ENCODE assay signal across 12 cellular contexts in genomic region chr5:156913355-156913718, GRCh38. TPM values are rescaled to one million over a fixed set of nuclear protein-coding genes. Genes with fewer than 3 reads are reported as not detected.
DNase-seq lines count a peak whose midpoint lies in the region; ATAC-seq and TF ChIP-seq lines count a peak whose summit lies in the region.
"Had no signal": no experiment of that assay in that cellular context is flagged by ENCODE, and none has a peak within 500 bp of the region (broad histone marks: within the 10 kb centered on the region; RNA-seq: fewer than 3 reads in every experiment).

No MANE protein-coding gene starts in this region.

- DNase-seq in activated CD4-positive, alpha-beta T cell treated with anti-CD3 and anti-CD28 coated beads, Interleukin-2, amount 10 ng/mL, durations not matched to agents 24 days and 14 days = no peak
- no peak for DNase-seq in activated CD4-positive, alpha-beta T cell treated with anti-CD3 and anti-CD28 coated beads, Interleukin-2, amount 50 U/mL, for 48 hours
- no peak for DNase-seq in activated naive CD8-positive, alpha-beta T cell treated with anti-CD3 and anti-CD28 coated beads, Interleukin-2, amount 10 ng/mL, durations not matched to agents 7 days and 5 days
- DNase-seq in natural killer cell (no peak), GOT3 (lab: John Stamatoyannopoulos, UW) (no peak), AG08396 (ENCODE audit: low spot score) (no peak)
- DNase-seq in stimulated activated CD4-positive, alpha-beta T cell treated with anti-CD3 and anti-CD28 coated beads, Interleukin-2, amount 100 ng/mL, for 48 hours = no peak
- DNase-seq: aorta; stimulated activated CD4-positive, alpha-beta T cell treated with anti-CD3 and anti-CD28 coated beads, Interleukin-12 subunit alpha, Interleukin-12 subunit beta, amount 100 ng/mL, for 4 hours had no signal

- H3K27me3 Mint-ChIP-seq in activated CD4-positive, alpha-beta T cell treated with anti-CD3 and anti-CD28 coated beads, Interleukin-2, amount 10 ng/mL, durations not matched to agents 24 days and 14 days = no peaks in the 10 kb centered on the region
- no peaks in the 10 kb centered on the region for H3K27me3 Mint-ChIP-seq in IgD-negative memory B cell
- H3K27me3 Mint-ChIP-seq in activated naive CD8-positive, alpha-beta T cell treated with anti-CD3 and anti-CD28 coated beads, Interleukin-2, amount 10 ng/mL, durations not matched to agents 7 days and 5 days = no peaks in the 10 kb centered on the region
- no peaks in the 10 kb centered on the region for H3K27me3 Mint-ChIP-seq in natural killer cell (ENCODE audit: low read depth in 2 of 2)

- peaks cover 54% of the 10 kb centered on the region for H3K36me3 Mint-ChIP-seq in activated CD4-positive, alpha-beta T cell treated with anti-CD3 and anti-CD28 coated beads, Interleukin-2, amount 10 ng/mL, durations not matched to agents 24 days and 14 days (ENCODE audit: low read depth)
- H3K36me3 Mint-ChIP-seq in IgD-negative memory B cell (peaks cover 7% of the 10 kb centered on the region), natural killer cell (no peaks in the 10 kb centered on the region)
- peaks cover 37% of the 10 kb centered on the region for H3K36me3 Mint-ChIP-seq in activated naive CD8-positive, alpha-beta T cell treated with anti-CD3 and anti-CD28 coated beads, Interleukin-2, amount 10 ng/mL, durations not matched to agents 7 days and 5 days

- H3K27ac Mint-ChIP-seq in activated CD4-positive, alpha-beta T cell treated with anti-CD3 and anti-CD28 coated beads, Interleukin-2, amount 10 ng/mL, durations not matched to agents 24 days and 14 days = peak overlapping the region; percentile 92
- H3K27ac Mint-ChIP-seq in IgD-negative memory B cell (peak overlapping the region in 2 of 3 donors; percentile 47 to 79), natural killer cell (peak overlapping the region; percentile 91)
- peak overlapping the region; percentile 77 for H3K27ac Mint-ChIP-seq in activated naive CD8-positive, alpha-beta T cell treated with anti-CD3 and anti-CD28 coated beads, Interleukin-2, amount 10 ng/mL, durations not matched to agents 7 days and 5 days

- intact Hi-C loops in activated CD4-positive, alpha-beta T cell treated with anti-CD3 and anti-CD28 coated beads, Interleukin-2, amount 10 ng/mL, durations not matched to agents 24 days and 14 days (cut with micrococcal nuclease) = loop anchor here (2.0 kb wide), 1 partner anchor 21 kb away; no protein-coding TSS in a partner anchor
- intact Hi-C loops in natural killer cell (cut with micrococcal nuclease) = no loop called here

- H3K4me1 Mint-ChIP-seq in activated CD4-positive, alpha-beta T cell treated with anti-CD3 and anti-CD28 coated beads, Interleukin-2, amount 10 ng/mL, durations not matched to agents 24 days and 14 days = peaks cover 54% of the 10 kb centered on the region
- H3K4me1 Mint-ChIP-seq in IgD-negative memory B cell (peaks cover 25 to 28% (median 27%) of the 10 kb centered on the region in 3 donors), natural killer cell (peaks cover 69 to 82% of the 10 kb centered on the region in 2 donors)
- H3K4me1 Mint-ChIP-seq in activated naive CD8-positive, alpha-beta T cell treated with anti-CD3 and anti-CD28 coated beads, Interleukin-2, amount 10 ng/mL, durations not matched to agents 7 days and 5 days = peaks cover 35% of the 10 kb centered on the region

- no peak for ATAC-seq in activated naive CD8-positive, alpha-beta T cell treated with anti-CD3 and anti-CD28 coated beads, Interleukin-2, amount 10 ng/mL, durations not matched to agents 7 days and 5 days (ENCODE audit: low read depth)
- ATAC-seq in natural killer cell = peak in 2 of 3 donors; percentile 5 to 11

- POLR2A ChIA-PET in activated naive CD8-positive, alpha-beta T cell treated with anti-CD3 and anti-CD28 coated beads, Interleukin-2, amount 10 ng/mL, durations not matched to agents 7 days and 5 days (lab: Charles Lee) = interaction anchor here (1.2 to 2.2 kb wide), 4 partner anchors 14 to 20 kb away, joined by 4 to 14 read pairs (median 8); no protein-coding TSS in a partner anchor

- no peak for TF ChIP-seq CTCF in natural killer cell (IDR thresholded peaks at IDR 0.05)

- peaks cover 13% of the 10 kb centered on the region for H3K9me3 Mint-ChIP-seq in activated CD4-positive, alpha-beta T cell treated with anti-CD3 and anti-CD28 coated beads, Interleukin-2, amount 10 ng/mL, durations not matched to agents 24 days and 14 days
- H3K9me3 Mint-ChIP-seq in IgD-negative memory B cell (peaks cover 0 to 4% (median 2%) of the 10 kb centered on the region in 3 donors), natural killer cell (no peaks in the 10 kb centered on the region)
- peaks cover 8% of the 10 kb centered on the region for H3K9me3 Mint-ChIP-seq in activated naive CD8-positive, alpha-beta T cell treated with anti-CD3 and anti-CD28 coated beads, Interleukin-2, amount 10 ng/mL, durations not matched to agents 7 days and 5 days

- H3K4me3 Mint-ChIP-seq in activated CD4-positive, alpha-beta T cell treated with anti-CD3 and anti-CD28 coated beads, Interleukin-2, amount 10 ng/mL, durations not matched to agents 24 days and 14 days = peak overlapping the region; percentile 21
- H3K4me3 Mint-ChIP-seq in IgD-negative memory B cell = peak overlapping the region in 2 of 4 donors; percentile 72 to 89
- no peak overlapping the region for H3K4me3 Mint-ChIP-seq in activated naive CD8-positive, alpha-beta T cell treated with anti-CD3 and anti-CD28 coated beads, Interleukin-2, amount 10 ng/mL, durations not matched to agents 7 days and 5 days
- peak overlapping the region; percentile 88 for H3K4me3 Mint-ChIP-seq in natural killer cell

RNA-seq across cellular contexts. Expression of gene TIMD4, which starts 49.7 kb away (rescaled TPM):
- 13.9 and 15.1 TPM in 2 replicates for total RNA-seq in activated CD4-positive, alpha-beta T cell treated with anti-CD3 and anti-CD28 coated beads, Interleukin-2, amount 10 ng/mL, durations not matched to agents 24 days and 14 days
- polyA plus RNA-seq in IgD-negative memory B cell = not detected
- total RNA-seq in activated naive CD8-positive, alpha-beta T cell treated with anti-CD3 and anti-CD28 coated beads, Interleukin-2, amount 10 ng/mL, durations not matched to agents 7 days and 5 days = 1 to 10 TPM; 3.7 to 4.9 TPM
- total RNA-seq in natural killer cell = 1 to 10 TPM; 2.6 to 3.6 (median 3.0) TPM
- total RNA-seq: mesenteric fat pad, tibial nerve had no signal
- polyA plus RNA-seq: aorta had no signal
